In genomic region chr7:19118896-19119301, GRCh38 we compare ENCODE assay signal across 18 cellular contexts. TPM values are rescaled to one million over a fixed set of nuclear protein-coding genes. Genes with fewer than 3 reads are reported as not detected.
DNase-seq lines count a peak whose midpoint lies in the region; ATAC-seq, FAIRE-seq and TF ChIP-seq lines count a peak whose summit lies in the region.
"Had no signal": no experiment of that assay in that cellular context is flagged by ENCODE, and none has a peak within 500 bp of the region (broad histone marks: within the 10 kb centered on the region; RNA-seq: fewer than 3 reads in every experiment).

No MANE protein-coding gene starts in this region.

- H3K9me3 Mint-ChIP-seq in nephron progenitor cell = no peaks in the 10 kb centered on the region
- H3K9me3 Mint-ChIP-seq: activated naive CD4-positive, alpha-beta T cell treated with anti-CD3 and anti-CD28 coated beads, Interleukin-2, amount 10 ng/mL, durations not matched to agents 7 days and 5 days had no signal

- H2BK20ac ChIP-seq in H1 (ENCODE audit: low read length) = no peak overlapping the region

- H3K27ac ChIP-seq in HUES6 (ENCODE audit: low read depth, low read length) = no peak overlapping the region
- no peak overlapping the region for H3K27ac ChIP-seq in H1 (ENCODE audit: low read depth, low read length)
- H3K27ac ChIP-seq: HL-60 had no signal

- H3K23ac ChIP-seq in H1 (ENCODE audit: insufficient read length) = no peak overlapping the region

- H4K91ac ChIP-seq in H1 (replicated peaks; ENCODE audit: insufficient read length, low read length) = no peak overlapping the region

- no peak overlapping the region for H3K27ac Mint-ChIP-seq in nephron progenitor cell
- H3K27ac Mint-ChIP-seq: activated naive CD4-positive, alpha-beta T cell treated with anti-CD3 and anti-CD28 coated beads, Interleukin-2, amount 10 ng/mL, durations not matched to agents 7 days and 5 days had no signal

- peaks cover 8% of the 10 kb centered on the region for H3K36me3 Mint-ChIP-seq in nephron progenitor cell (ENCODE audit: low read depth)
- H3K36me3 Mint-ChIP-seq: activated naive CD4-positive, alpha-beta T cell treated with anti-CD3 and anti-CD28 coated beads, Interleukin-2, amount 10 ng/mL, durations not matched to agents 7 days and 5 days had no signal

- no peak for TF ChIP-seq EP300 in H1 (IDR thresholded peaks at IDR 0.05; ENCODE audit: borderline replicate concordance in 1 of 2, low read depth in 2 of 2, low read length in 2 of 2)

- H3K79me1 ChIP-seq in H1 (ENCODE audit: low read depth, low read length) = no peaks in the 10 kb centered on the region

- no peak overlapping the region for H3K4ac ChIP-seq in H1 (replicated peaks; ENCODE audit: insufficient read length, low read depth, low read length)

- H3K9me3 ChIP-seq in HUES6 (ENCODE audit: control insufficient read depth, insufficient read depth, low read depth, low read length) (no peaks in the 10 kb centered on the region), H1 (ENCODE audit: insufficient read depth in 2 of 2, low read depth in 1 of 2, low read length in 1 of 2) (no peaks in the 10 kb centered on the region)
- H3K9me3 ChIP-seq: MG63 had no signal

- H3K4me3 ChIP-seq in AG10803 (ENCODE audit: low read length) = peak overlapping the region; percentile 99
- peak overlapping the region; percentile 68 for H3K4me3 ChIP-seq in HUES6 (ENCODE audit: low read depth, low read length)
- peak overlapping the region in 3 of 4 experiments; percentile 3 to 69 (median 19); a peak in 4 of 8 replicates for H3K4me3 ChIP-seq in H1 (ENCODE audit: extremely low read depth in 1 of 4, insufficient read depth in 2 of 4, low read depth in 3 of 4, low read length in 4 of 4)
- H3K4me3 ChIP-seq: MG63 had no signal

- CTCF ChIA-PET in H1 (lab: Charles Lee; ENCODE audit: partially characterized antibody) = interaction anchor here (1.0 to 8.2 kb wide), 11 partner anchors 10 to 529 kb away, joined by 3 to 72 read pairs (median 3); partner anchors contain the start of gene FERD3L

- no peak overlapping the region for H2BK120ac ChIP-seq in H1 (replicated peaks; ENCODE audit: low read depth, low read length)

- peak overlapping the region; percentile 98 to 100 for H3K4me2 ChIP-seq in H1 (ENCODE audit: insufficient read depth in 1 of 2, low read depth in 2 of 2, low read length in 2 of 2)

- H2BK12ac ChIP-seq in H1 (ENCODE audit: low read depth, low read length) = no peak overlapping the region

- H3K4me3 Mint-ChIP-seq in nephron progenitor cell = peak overlapping the region; percentile 89
- H3K4me3 Mint-ChIP-seq: activated naive CD4-positive, alpha-beta T cell treated with anti-CD3 and anti-CD28 coated beads, Interleukin-2, amount 10 ng/mL, durations not matched to agents 7 days and 5 days had no signal

- H2AK5ac ChIP-seq in H1 (ENCODE audit: low read depth, low read length) = no peak overlapping the region

- no peak overlapping the region for H3K9ac ChIP-seq in HUES6 (ENCODE audit: low read length)
- H3K9ac ChIP-seq in H1 (replicated peaks in 1 of 4; ENCODE audit: extremely low read depth in 1 of 4, low read depth in 3 of 4, low read length in 3 of 4) = no peak overlapping the region

- H2AFZ ChIP-seq in H1 (ENCODE audit: low read length) = no peak overlapping the region

- no peaks in the 10 kb centered on the region for H3K79me2 ChIP-seq in H1 (ENCODE audit: control insufficient read depth in 1 of 2, insufficient read depth in 2 of 2, low read length in 2 of 2)

- H4K5ac ChIP-seq in H1 (ENCODE audit: insufficient read length, low read depth, low read length) = no peak overlapping the region

- TF ChIP-seq CTCF in AG10803 (conservative IDR thresholded peaks at IDR 0.05; ENCODE audit: low read length) (no peak), H1 (IDR thresholded peaks at IDR 0.05; ENCODE audit: control extremely low read depth in 1 of 3, insufficient read depth in 1 of 3, low read depth in 1 of 3, low read length in 3 of 3) (no peak), nephron progenitor cell (IDR thresholded peaks at IDR 0.05) (no peak)

- no peak overlapping the region for H3K56ac ChIP-seq in H1 (replicated peaks; ENCODE audit: insufficient read length, low read depth, low read length)

- no peak overlapping the region for H2BK5ac ChIP-seq in H1 (ENCODE audit: low read depth, low read length)

- no peak overlapping the region for H4K8ac ChIP-seq in H1 (ENCODE audit: extremely low read depth, insufficient read depth, low read length)

- DNase-seq in AG10803 (ENCODE audit: low read depth) (no peak), H1 (ENCODE audit: low read depth in 1 of 2, low spot score in 2 of 2) (peak in 1 of 2 experiments; percentile 71), nephron progenitor cell (peak; percentile 54), GM19238 (ENCODE audit: insufficient read length, low spot score) (no peak)
- DNase-seq: activated naive CD4-positive, alpha-beta T cell treated with anti-CD3 and anti-CD28 coated beads, Interleukin-2, amount 10 ng/mL, durations not matched to agents 7 days and 5 days; MG63; NCI-H2227 treated with DMSO at 0.1 percent for 48 hours; T1000 had no signal

- H3K18ac ChIP-seq in H1 (ENCODE audit: extremely low read depth, low read length) = no peak overlapping the region

- H3K4me1 Mint-ChIP-seq in nephron progenitor cell = peaks cover 52% of the 10 kb centered on the region

- H3K36me3 ChIP-seq in HUES6 (ENCODE audit: control insufficient read depth, insufficient read depth, low read length) (no peaks in the 10 kb centered on the region), H1 (ENCODE audit: control insufficient read depth in 2 of 4, insufficient read depth in 4 of 4, low read length in 3 of 4) (no peaks in the 10 kb centered on the region)
- H3K36me3 ChIP-seq: MG63 had no signal

- POLR2A ChIA-PET in H1 (lab: Charles Lee; ENCODE audit: partially characterized antibody) = interaction anchor here (1.5 to 4.9 kb wide), 3 partner anchors 12 to 27 kb away, joined by 5 to 41 read pairs (median 7); partner anchors contain the start of gene FERD3L

- ATAC-seq in GM21529 (IDR thresholded peaks at IDR 0.05; ENCODE audit: unreplicated experiment) = no peak
- ATAC-seq in GM21367 (IDR thresholded peaks at IDR 0.05; ENCODE audit: unreplicated experiment) = no peak
- no peak for ATAC-seq in GM21447 (IDR thresholded peaks at IDR 0.05; ENCODE audit: unreplicated experiment)
- ATAC-seq: esophagus mucosa had no signal

- peaks cover 15% of the 10 kb centered on the region; the same call in 1 of the 2 replicates for H3K23me2 ChIP-seq in H1 (ENCODE audit: low read depth, low read length)

- WGBS in H1 (ENCODE audit: extremely low coverage in 1 of 2, insufficient coverage in 1 of 2, insufficient read length in 1 of 2, insufficient replicate concordance in 2 of 2, low coverage in 1 of 2, low lambda C conversion rate in 2 of 2, missing lambda C conversion rate in 1 of 2), 2 experiments = 2% methylated on average over 19 of the region's 19 CpGs; no CpG with 5 or more reads in 1 of the 2 experiments

- peaks cover 25% of the 10 kb centered on the region for H3K4me1 ChIP-seq in HUES6 (ENCODE audit: control insufficient read depth, insufficient read depth, low read length)
- peaks cover 5 to 17% (median 14%) of the 10 kb centered on the region in 4 experiments for H3K4me1 ChIP-seq in H1 (replicated peaks in 1 of 4; ENCODE audit: control insufficient read depth in 3 of 4, insufficient read depth in 4 of 4, low read length in 3 of 4)

- no peak overlapping the region for H3K14ac ChIP-seq in H1 (ENCODE audit: insufficient read length)

- peaks cover under 1 to 7% of the 10 kb centered on the region in 2 experiments for H4K20me1 ChIP-seq in H1 (replicated peaks in 1 of 2; ENCODE audit: control insufficient read depth in 1 of 2, insufficient read depth in 2 of 2, low read length in 2 of 2)

- peaks cover 71% of the 10 kb centered on the region for H3K27me3 Mint-ChIP-seq in nephron progenitor cell (ENCODE audit: low read depth, poor library complexity)

- TF ChIP-seq POLR2A in H1 (IDR thresholded peaks at IDR 0.05; ENCODE audit: control extremely low read depth in 1 of 2, low read depth in 2 of 2, low read length in 2 of 2) = no peak

- no peak for FAIRE-seq in H1 (lab: Jason Lieb, UNC)

- TF ChIP-seq RAD21 in H1 (IDR thresholded peaks at IDR 0.05 in 1 of 2, conservative IDR thresholded peaks at IDR 0.05 in 1 of 2; ENCODE audit: low read depth in 2 of 2, low read length in 2 of 2) = no peak

- H3K27me3 ChIP-seq in HUES6 (ENCODE audit: control insufficient read depth, insufficient read depth, low read length) = peaks cover 78% of the 10 kb centered on the region
- H3K27me3 ChIP-seq in H1 (replicated peaks in 1 of 4; ENCODE audit: control insufficient read depth in 3 of 4, extremely low read depth in 1 of 4, insufficient read depth in 3 of 4, low read length in 3 of 4) = peaks cover 49 to 78% (median 68%) of the 10 kb centered on the region in 4 experiments

- no peak overlapping the region for H2BK15ac ChIP-seq in H1 (ENCODE audit: low read length)

TF ChIP-seq in H1, 55 proteins besides CTCF, POLR2A, EP300 and RAD21 (continues in another document):
- TF ChIP-seq HDAC6 (IDR thresholded peaks at IDR 0.05; ENCODE audit: low read depth, low read length) (no peak), TCF12 (IDR thresholded peaks at IDR 0.05; ENCODE audit: low read depth, low read length) (no peak), SIN3A (conservative IDR thresholded peaks at IDR 0.05 in 1 of 2, IDR thresholded peaks at IDR 0.05 in 1 of 2; ENCODE audit: low read depth in 1 of 2, low read length in 2 of 2) (no peak), RNF2 (IDR thresholded peaks at IDR 0.05; ENCODE audit: borderline replicate concordance, low read depth, low read length, missing control alignments, poor library complexity, severe bottlenecking) (peak; percentile 52)

RNA-seq across cellular contexts. Expression of gene TWIST1, which starts 1.5 kb away (rescaled TPM):
- 0.31 and 0.52 TPM in 2 replicates for total RNA-seq in H1 (2021; fragmentation: NEBNext Ultra II Directional; extraction: Animal tissue kit (Norgen Biotek cat#: 25700))
- 0.29 and 0.75 TPM in 2 replicates for polyA plus RNA-seq in H1 (2011; rRNA removed)
- 0.53 TPM for polyA plus RNA-seq in H1 (2011; cell fraction: cytosol; rRNA removed)
- 0.41 TPM for polyA plus RNA-seq in H1 (2011; cell fraction: nucleus; rRNA removed)
- polyA plus RNA-seq in H1 (2012, experiment 1 of 2) = 0.24 to 0.75 TPM (median 0.48 TPM) in 3 of 4 replicates, not detected in the other
- polyA plus RNA-seq in H1 (2012, experiment 2 of 2) = 0.20 TPM
- polyA plus RNA-seq in H1 (2013, experiment 1 of 2) = 0.75 TPM
- 0.77 TPM for polyA plus RNA-seq in H1 (2013, experiment 2 of 2)
- polyA minus RNA-seq in H1 (2011; rRNA and poly(A)+ RNA removed) = not detected in 2 replicates
- not detected for polyA minus RNA-seq in H1 (2011; cell fraction: cytosol; rRNA and poly(A)+ RNA removed)
- 0.90 TPM for polyA minus RNA-seq in H1 (2011; cell fraction: nucleus; rRNA and poly(A)+ RNA removed)
- polyA plus RNA-seq: CD14-positive monocyte had no signal

RNA-seq across cellular contexts. Expression of gene FERD3L, which starts 26.3 kb away (rescaled TPM):
- not detected in 2 replicates for total RNA-seq in H1 (2021; fragmentation: NEBNext Ultra II Directional; extraction: Animal tissue kit (Norgen Biotek cat#: 25700))
- polyA plus RNA-seq in H1 (2011; rRNA removed) = not detected in 2 replicates
- polyA plus RNA-seq in H1 (2011; cell fraction: cytosol; rRNA removed) = not detected
- polyA plus RNA-seq in H1 (2011; cell fraction: nucleus; rRNA removed) = not detected
- polyA plus RNA-seq in H1 (2012, experiment 1 of 2) = not detected in 4 replicates
- polyA plus RNA-seq in H1 (2012, experiment 2 of 2) = not detected
- not detected for polyA plus RNA-seq in H1 (2013, experiment 1 of 2)
- not detected for polyA plus RNA-seq in H1 (2013, experiment 2 of 2)
- polyA minus RNA-seq in H1 (2011; rRNA and poly(A)+ RNA removed) = not detected in 2 replicates
- polyA minus RNA-seq in H1 (2011; cell fraction: cytosol; rRNA and poly(A)+ RNA removed) = not detected
- not detected for polyA minus RNA-seq in H1 (2011; cell fraction: nucleus; rRNA and poly(A)+ RNA removed)
- total RNA-seq: activated CD8-positive, alpha-beta memory T cell treated with anti-CD3 and anti-CD28 coated beads for 36 hours; cerebellum; esophagus mucosa; pulmonary artery endothelial cell had no signal
- polyA plus RNA-seq: CD14-positive monocyte had no signal

Comparison
In these comparisons a context has a peak if more than half of its experiments do, and no peak if none do; other contexts are left out.
1. H3K4me3 ChIP-seq: peak in every context shown above with its lines; median percentile 99 in AG10803; 68 in HUES6; 19 in H1.